11 cellular contexts compared by ENCODE assay signal in the genomic region with DNA sequence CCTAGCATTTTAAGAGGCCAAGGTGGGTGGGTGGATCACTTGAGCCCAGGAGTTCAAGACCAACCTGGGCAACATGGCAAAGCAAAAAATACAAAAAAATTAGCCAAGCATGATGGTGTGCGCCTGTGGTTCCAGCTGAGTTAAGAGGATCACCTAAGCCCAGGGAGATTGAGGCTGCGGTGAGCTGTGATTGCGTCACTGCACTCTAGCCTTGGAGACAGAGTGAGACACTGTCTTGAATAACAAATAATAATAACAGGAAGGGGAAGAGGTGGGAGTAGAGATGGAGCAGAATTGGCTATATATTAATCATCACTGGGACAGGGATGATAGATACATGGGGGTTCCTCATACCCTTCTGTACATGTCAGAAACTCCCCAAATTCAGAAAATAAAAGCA. TPM values are rescaled to one million over a fixed set of nuclear protein-coding genes. Genes with fewer than 3 reads are reported as not detected.
DNase-seq lines count a peak whose midpoint lies in the region; ATAC-seq, FAIRE-seq and TF ChIP-seq lines count a peak whose summit lies in the region.
"Had no signal": no experiment of that assay in that cellular context is flagged by ENCODE, and none has a peak within 500 bp of the region (broad histone marks: within the 10 kb centered on the region; RNA-seq: fewer than 3 reads in every experiment).

No MANE protein-coding gene starts in this region.

- in situ Hi-C loops in HepG2 (cut with HindIII; ENCODE audit: extremely low pct_ligation_motif_present, low pct_unique_long_range_greater_than_20kb), result no loop called here

- no peak overlapping the region for H3K27ac Mint-ChIP-seq in stimulated activated naive CD8-positive, alpha-beta T cell treated with anti-CD3 and anti-CD28 coated beads, Interleukin-15, amount 100 ng/mL, for 72 hours

- no TSS peak for BruUV-seq in HepG2 (replicated peaks; lab: Mats Ljungman, UMichigan)

- H3K4me1 ChIP-seq in HepG2 (ENCODE audit: insufficient read depth, low read length), result no peaks in the 10 kb centered on the region
- H3K4me1 ChIP-seq in right lobe of liver, result no peaks in the 10 kb centered on the region
- no peaks in the 10 kb centered on the region for H3K4me1 ChIP-seq in BE2C

- ATAC-seq in HepG2 (no peak), right lobe of liver (no peak), GM21737 (IDR thresholded peaks at IDR 0.05; ENCODE audit: unreplicated experiment) (no peak)
- peak; percentile 75 to 91 for ATAC-seq in activated T-cell treated with anti-CD3 and anti-CD28 coated beads, Interleukin-2, amount 50 U/mL, for 4 hours
- ATAC-seq in stimulated activated naive CD8-positive, alpha-beta T cell treated with anti-CD3 and anti-CD28 coated beads, Interleukin-15, amount 100 ng/mL, for 72 hours, result peak; percentile 46

- TF ChIP-seq POLR2A in HepG2 (IDR thresholded peaks at IDR 0.05; ENCODE audit: insufficient read depth in 1 of 2, low read depth in 2 of 2, low read length in 2 of 2) (no peak), right lobe of liver (IDR thresholded peaks at IDR 0.05) (no peak)

- DNase-seq in HepG2 (ENCODE audit: low spot score) (no peak), right lobe of liver (no peak), fibroblast of mammary gland (ENCODE audit: low read depth) (peak; percentile 78), NK-92 (lab: John Stamatoyannopoulos, UW; ENCODE audit: unreplicated experiment) (no peak), BE2C (no peak)
- DNase-seq in activated T-cell treated with anti-CD3 and anti-CD28 coated beads, Interleukin-2, amount 50 U/mL, for 4 hours, result no peak
- no peak for DNase-seq in stimulated activated naive CD8-positive, alpha-beta T cell treated with anti-CD3 and anti-CD28 coated beads, Interleukin-15, amount 100 ng/mL, for 72 hours
- DNase-seq: activated CD8-positive, alpha-beta memory T cell treated with anti-CD3 and anti-CD28 coated beads for 24 hours; NCI-H1930; ovary had no signal

- no peak overlapping the region for H2AFZ ChIP-seq in HepG2 (ENCODE audit: low read length)

- H3K79me2 ChIP-seq in HepG2 (ENCODE audit: insufficient read depth, low read length), result no peaks in the 10 kb centered on the region

- H3K36me3 ChIP-seq in HepG2 (replicated peaks in 1 of 2; ENCODE audit: control insufficient read depth in 1 of 2, insufficient read depth in 2 of 2, low read length in 2 of 2) (peaks cover 9 to 50% of the 10 kb centered on the region in 2 experiments), right lobe of liver (peaks cover 0 to 8% (median 2%) of the 10 kb centered on the region in 4 donors), BE2C (peaks cover 46% of the 10 kb centered on the region)
- H3K36me3 ChIP-seq: ovary had no signal

- CTCF ChIA-PET in HepG2 (lab: Yijun Ruan, JAX; ENCODE audit: low intra/inter-chr PET ratio, low total read pairs), result no interaction called here

- H3K4me3 Mint-ChIP-seq in activated T-cell treated with anti-CD3 and anti-CD28 coated beads, Interleukin-2, amount 50 U/mL, for 4 hours, result no peak overlapping the region
- no peak overlapping the region for H3K4me3 Mint-ChIP-seq in stimulated activated naive CD8-positive, alpha-beta T cell treated with anti-CD3 and anti-CD28 coated beads, Interleukin-15, amount 100 ng/mL, for 72 hours

- 93% methylated on average over 3 of the region's 3 CpGs for WGBS in HepG2 (ENCODE audit: low lambda C conversion rate)
- WGBS in right lobe of liver (ENCODE audit: insufficient coverage, low coverage, low lambda C conversion rate, missing lambda C conversion rate), result 50% methylated on average over 1 of the region's 3 CpGs

- TF ChIP-seq EP300 in HepG2 (IDR thresholded peaks at IDR 0.05; ENCODE audit: low read depth in 2 of 2, low read length in 2 of 2) (no peak), HepG2 (CRISPR knock-in tag; IDR thresholded peaks at IDR 0.05; ENCODE audit: borderline replicate concordance) (no peak)

- intact Hi-C loops in HepG2 (cut with micrococcal nuclease; ENCODE audit: unreplicated experiment) (no loop called here), right lobe of liver (cut with DNase I) (no loop called here)

- no peaks in the 10 kb centered on the region for H3K27me3 Mint-ChIP-seq in activated T-cell treated with anti-CD3 and anti-CD28 coated beads, Interleukin-2, amount 50 U/mL, for 4 hours (ENCODE audit: low read depth)
- H3K27me3 Mint-ChIP-seq in stimulated activated naive CD8-positive, alpha-beta T cell treated with anti-CD3 and anti-CD28 coated beads, Interleukin-15, amount 100 ng/mL, for 72 hours, result no peaks in the 10 kb centered on the region

- H3K27me3 ChIP-seq in HepG2 (ENCODE audit: control insufficient read depth in 1 of 2, insufficient read depth in 2 of 2, low read length in 2 of 2) (no peaks in the 10 kb centered on the region), right lobe of liver (no peaks in the 10 kb centered on the region), BE2C (no peaks in the 10 kb centered on the region)
- H3K27me3 ChIP-seq: ovary had no signal

- FAIRE-seq in HepG2 (lab: Jason Lieb, UNC), result no peak

- H3K4me3 ChIP-seq in HepG2 (replicated peaks in 1 of 3; ENCODE audit: insufficient read depth in 1 of 3, low read depth in 2 of 3, low read length in 3 of 3) (no peak overlapping the region), right lobe of liver (no peak overlapping the region), fibroblast of mammary gland (ENCODE audit: control insufficient read depth, low read depth, low read length) (no peak overlapping the region), BE2C (ENCODE audit: low read depth, low read length) (no peak overlapping the region)
- H3K4me3 ChIP-seq: ovary had no signal

- no peak for TF ChIP-seq RAD21 in HepG2 (CRISPR knock-in tag; IDR thresholded peaks at IDR 0.05)

- no peak overlapping the region for H3K4me2 ChIP-seq in HepG2 (ENCODE audit: low read depth, low read length)

- no peaks in the 10 kb centered on the region for H4K20me1 ChIP-seq in HepG2 (ENCODE audit: insufficient read depth, low read length)

- H3K9me3 ChIP-seq in HepG2 (ENCODE audit: low read length) (no peaks in the 10 kb centered on the region), right lobe of liver (no peaks in the 10 kb centered on the region), BE2C (no peaks in the 10 kb centered on the region)
- H3K9me3 ChIP-seq: ovary had no signal

- H3K27ac ChIP-seq in HepG2 (ENCODE audit: extremely low read length, insufficient read depth, low read length) (no peak overlapping the region), right lobe of liver (no peak overlapping the region)
- H3K27ac ChIP-seq: ovary had no signal

- H3K9me3 Mint-ChIP-seq in activated T-cell treated with anti-CD3 and anti-CD28 coated beads, Interleukin-2, amount 50 U/mL, for 4 hours, result no peaks in the 10 kb centered on the region
- no peaks in the 10 kb centered on the region for H3K9me3 Mint-ChIP-seq in stimulated activated naive CD8-positive, alpha-beta T cell treated with anti-CD3 and anti-CD28 coated beads, Interleukin-15, amount 100 ng/mL, for 72 hours

- POLR2A ChIA-PET in HepG2 (lab: Yijun Ruan, JAX), result no interaction called here

- TF ChIP-seq CTCF in HepG2 (CRISPR knock-in tag; IDR thresholded peaks at IDR 0.05), result no peak
- TF ChIP-seq CTCF in right lobe of liver (IDR thresholded peaks at IDR 0.05), result no peak
- no peak for TF ChIP-seq CTCF in fibroblast of mammary gland (conservative IDR thresholded peaks at IDR 0.05; ENCODE audit: control insufficient read depth, insufficient read depth, low read depth, low read length)
- no peak for TF ChIP-seq CTCF in BE2C (IDR thresholded peaks at IDR 0.05; ENCODE audit: low read depth, low read length)

- peaks cover 16% of the 10 kb centered on the region for H3K4me1 Mint-ChIP-seq in activated T-cell treated with anti-CD3 and anti-CD28 coated beads, Interleukin-2, amount 50 U/mL, for 4 hours (ENCODE audit: low read depth)
- peaks cover 8% of the 10 kb centered on the region for H3K4me1 Mint-ChIP-seq in stimulated activated naive CD8-positive, alpha-beta T cell treated with anti-CD3 and anti-CD28 coated beads, Interleukin-15, amount 100 ng/mL, for 72 hours

- no peak overlapping the region for H3K9ac ChIP-seq in HepG2 (ENCODE audit: insufficient read depth, low read depth, low read length)

- H3K36me3 Mint-ChIP-seq in activated T-cell treated with anti-CD3 and anti-CD28 coated beads, Interleukin-2, amount 50 U/mL, for 4 hours (ENCODE audit: insufficient read depth), result peaks cover 18% of the 10 kb centered on the region

RNA-seq across cellular contexts. Expression of a gene that starts 23.8 kb away (rescaled TPM):
- total RNA-seq in HepG2 (2016; rRNA removed; fragmentation: Illumina TruSeq; extraction: Trizol), result 15.5 and 25.4 TPM in 2 replicates
- total RNA-seq in HepG2 (2016; cell fraction: cytosol; rRNA removed; fragmentation: Illumina TruSeq; extraction: Trizol; ENCODE audit: low read depth), result 88.1 and 117 TPM in 2 replicates
- 16.2 and 26.0 TPM in 2 replicates for total RNA-seq in HepG2 (2016; cell fraction: insoluble cytoplasmic fraction; rRNA removed; fragmentation: Illumina TruSeq; extraction: Trizol)
- 60.2 and 72.6 TPM in 2 replicates for total RNA-seq in HepG2 (2016; cell fraction: membrane; rRNA removed; fragmentation: Illumina TruSeq; extraction: Trizol)
- 10.9 and 13.4 TPM in 2 replicates for total RNA-seq in HepG2 (2016; cell fraction: nucleus; rRNA removed; fragmentation: Illumina TruSeq; extraction: Trizol)
- polyA plus RNA-seq in HepG2 (2011; rRNA removed), result 10.4 and 11.4 TPM in 2 replicates
- 5.0 and 11.2 TPM in 2 replicates for polyA plus RNA-seq in HepG2 (2011; cell fraction: cytosol; rRNA removed)
- 4.2 and 5.7 TPM in 2 replicates for polyA plus RNA-seq in HepG2 (2011; cell fraction: nucleus; rRNA removed)
- polyA plus RNA-seq in HepG2 (2012), result 5.3 and 6.5 TPM in 2 replicates
- polyA plus RNA-seq in HepG2 (2016; cell fraction: cytosol; fragmentation: Illumina TruSeq; extraction: Trizol; ENCODE audit: low read depth), result 114 and 137 TPM in 2 replicates
- polyA plus RNA-seq in HepG2 (2016; cell fraction: insoluble cytoplasmic fraction; fragmentation: Illumina TruSeq; extraction: Trizol; ENCODE audit: low read depth), result 13.5 and 14.0 TPM in 2 replicates
- polyA plus RNA-seq in HepG2 (2016; cell fraction: membrane; fragmentation: Illumina TruSeq; extraction: Trizol; ENCODE audit: low read depth), result 57.5 and 62.3 TPM in 2 replicates
- 20.7 and 22.2 TPM in 2 replicates for polyA plus RNA-seq in HepG2 (2016; cell fraction: nucleus; fragmentation: Illumina TruSeq; extraction: Trizol; ENCODE audit: insufficient read depth, low read depth)
- 3.7 TPM in 1 of 2 replicates, not detected in the other for polyA minus RNA-seq in HepG2 (2011; rRNA and poly(A)+ RNA removed; ENCODE audit: low replicate concordance)
- polyA minus RNA-seq in HepG2 (2011; cell fraction: cytosol; rRNA and poly(A)+ RNA removed), result 1.3 and 2.9 TPM in 2 replicates
- polyA minus RNA-seq in HepG2 (2011; cell fraction: nucleus; rRNA and poly(A)+ RNA removed), result 1.1 and 1.2 TPM in 2 replicates
- total RNA-seq in right lobe of liver, result 1 to 10 TPM in 4 of 6 experiments, under 1 TPM in 2; 0.76 to 3.8 (median 1.7) TPM
- 10 to 100 TPM in 1 of 3 donors, 1 to 10 TPM in 2; 9.1 to 12.0 (median 9.3) TPM for total RNA-seq in activated T-cell treated with anti-CD3 and anti-CD28 coated beads, Interleukin-2, amount 50 U/mL, for 4 hours
- polyA plus RNA-seq in BE2C (2012; ENCODE audit: insufficient read depth, insufficient read length, low read depth), result 6.4 TPM

RNA-seq across cellular contexts. Expression of a gene that starts 27.7 kb away (rescaled TPM):
- 32.5 and 35.5 TPM in 2 replicates for total RNA-seq in HepG2 (2016; rRNA removed; fragmentation: Illumina TruSeq; extraction: Trizol)
- total RNA-seq in HepG2 (2016; cell fraction: cytosol; rRNA removed; fragmentation: Illumina TruSeq; extraction: Trizol; ENCODE audit: low read depth), result 10.8 and 11.7 TPM in 2 replicates
- total RNA-seq in HepG2 (2016; cell fraction: insoluble cytoplasmic fraction; rRNA removed; fragmentation: Illumina TruSeq; extraction: Trizol), result 32.6 and 33.3 TPM in 2 replicates
- total RNA-seq in HepG2 (2016; cell fraction: membrane; rRNA removed; fragmentation: Illumina TruSeq; extraction: Trizol), result 18.7 and 20.1 TPM in 2 replicates
- 31.9 and 35.3 TPM in 2 replicates for total RNA-seq in HepG2 (2016; cell fraction: nucleus; rRNA removed; fragmentation: Illumina TruSeq; extraction: Trizol)
- polyA plus RNA-seq in HepG2 (2011; rRNA removed), result 20.0 and 21.9 TPM in 2 replicates
- 10.8 and 12.7 TPM in 2 replicates for polyA plus RNA-seq in HepG2 (2011; cell fraction: cytosol; rRNA removed)
- 45.9 and 52.5 TPM in 2 replicates for polyA plus RNA-seq in HepG2 (2011; cell fraction: nucleus; rRNA removed)
- 14.1 and 15.5 TPM in 2 replicates for polyA plus RNA-seq in HepG2 (2012)
- polyA plus RNA-seq in HepG2 (2016; cell fraction: cytosol; fragmentation: Illumina TruSeq; extraction: Trizol; ENCODE audit: low read depth), result 7.3 and 8.1 TPM in 2 replicates
- 24.7 and 25.3 TPM in 2 replicates for polyA plus RNA-seq in HepG2 (2016; cell fraction: insoluble cytoplasmic fraction; fragmentation: Illumina TruSeq; extraction: Trizol; ENCODE audit: low read depth)
- polyA plus RNA-seq in HepG2 (2016; cell fraction: membrane; fragmentation: Illumina TruSeq; extraction: Trizol; ENCODE audit: low read depth), result 13.1 and 14.1 TPM in 2 replicates
- 60.7 and 63.6 TPM in 2 replicates for polyA plus RNA-seq in HepG2 (2016; cell fraction: nucleus; fragmentation: Illumina TruSeq; extraction: Trizol; ENCODE audit: insufficient read depth, low read depth)
- 23.7 and 63.4 TPM in 2 replicates for polyA minus RNA-seq in HepG2 (2011; rRNA and poly(A)+ RNA removed; ENCODE audit: low replicate concordance)
- polyA minus RNA-seq in HepG2 (2011; cell fraction: cytosol; rRNA and poly(A)+ RNA removed), result 4.2 and 5.5 TPM in 2 replicates
- 27.8 and 29.0 TPM in 2 replicates for polyA minus RNA-seq in HepG2 (2011; cell fraction: nucleus; rRNA and poly(A)+ RNA removed)
- total RNA-seq in right lobe of liver, result 10 to 100 TPM in 1 of 6 experiments, 1 to 10 TPM in 5; 6.3 to 11.1 (median 8.1) TPM
- total RNA-seq in activated T-cell treated with anti-CD3 and anti-CD28 coated beads, Interleukin-2, amount 50 U/mL, for 4 hours, result 10 to 100 TPM; 31.1 to 38.8 (median 36.0) TPM
- polyA plus RNA-seq in BE2C (2012; ENCODE audit: insufficient read depth, insufficient read length, low read depth), result 37.9 TPM

RNA-seq across cellular contexts. Expression of a gene that starts 34.1 kb away (rescaled TPM):
- total RNA-seq in HepG2 (2016; rRNA removed; fragmentation: Illumina TruSeq; extraction: Trizol) (194 and 230 TPM in 2 replicates), right lobe of liver (10 to 100 TPM; 58.7 to 71.5 (median 65.3) TPM)
- total RNA-seq in HepG2 (2016; cell fraction: cytosol; rRNA removed; fragmentation: Illumina TruSeq; extraction: Trizol; ENCODE audit: low read depth), result 209 and 247 TPM in 2 replicates
- total RNA-seq in HepG2 (2016; cell fraction: insoluble cytoplasmic fraction; rRNA removed; fragmentation: Illumina TruSeq; extraction: Trizol), result 197 and 238 TPM in 2 replicates
- total RNA-seq in HepG2 (2016; cell fraction: membrane; rRNA removed; fragmentation: Illumina TruSeq; extraction: Trizol), result 313 and 374 TPM in 2 replicates
- 129 and 147 TPM in 2 replicates for total RNA-seq in HepG2 (2016; cell fraction: nucleus; rRNA removed; fragmentation: Illumina TruSeq; extraction: Trizol)
- polyA plus RNA-seq in HepG2 (2011; rRNA removed), result 107 and 141 TPM in 2 replicates
- polyA plus RNA-seq in HepG2 (2011; cell fraction: cytosol; rRNA removed), result 74.2 and 119 TPM in 2 replicates
- polyA plus RNA-seq in HepG2 (2011; cell fraction: nucleus; rRNA removed), result 17.5 and 29.2 TPM in 2 replicates
- 188 and 211 TPM in 2 replicates for polyA plus RNA-seq in HepG2 (2012)
- polyA plus RNA-seq in HepG2 (2016; cell fraction: cytosol; fragmentation: Illumina TruSeq; extraction: Trizol; ENCODE audit: low read depth), result 239 and 241 TPM in 2 replicates
- polyA plus RNA-seq in HepG2 (2016; cell fraction: insoluble cytoplasmic fraction; fragmentation: Illumina TruSeq; extraction: Trizol; ENCODE audit: low read depth), result 215 TPM in 2 replicates
- polyA plus RNA-seq in HepG2 (2016; cell fraction: membrane; fragmentation: Illumina TruSeq; extraction: Trizol; ENCODE audit: low read depth), result 325 and 350 TPM in 2 replicates
- 211 and 253 TPM in 2 replicates for polyA plus RNA-seq in HepG2 (2016; cell fraction: nucleus; fragmentation: Illumina TruSeq; extraction: Trizol; ENCODE audit: insufficient read depth, low read depth)
- 37.6 and 79.1 TPM in 2 replicates for polyA minus RNA-seq in HepG2 (2011; rRNA and poly(A)+ RNA removed; ENCODE audit: low replicate concordance)
- 39.8 and 41.3 TPM in 2 replicates for polyA minus RNA-seq in HepG2 (2011; cell fraction: cytosol; rRNA and poly(A)+ RNA removed)
- polyA minus RNA-seq in HepG2 (2011; cell fraction: nucleus; rRNA and poly(A)+ RNA removed), result 32.6 and 34.2 TPM in 2 replicates
- 10 to 100 TPM; 72.3 to 82.9 (median 79.2) TPM for total RNA-seq in activated T-cell treated with anti-CD3 and anti-CD28 coated beads, Interleukin-2, amount 50 U/mL, for 4 hours
- polyA plus RNA-seq in BE2C (2012; ENCODE audit: insufficient read depth, insufficient read length, low read depth), result 121 TPM

Comparison
In these comparisons a context has a peak if more than half of its experiments do, and no peak if none do; other contexts are left out.
1. ATAC-seq: peak in activated T-cell treated with anti-CD3 and anti-CD28 coated beads, Interleukin-2, amount 50 U/mL, for 4 hours (2 of 2) and stimulated activated naive CD8-positive, alpha-beta T cell treated with anti-CD3 and anti-CD28 coated beads, Interleukin-15, amount 100 ng/mL, for 72 hours (single experiment); none in HepG2 (single experiment), right lobe of liver (0 of 4) and GM21737 (single experiment).